ENCODE assay signal across 8 cellular contexts in the genomic region with DNA sequence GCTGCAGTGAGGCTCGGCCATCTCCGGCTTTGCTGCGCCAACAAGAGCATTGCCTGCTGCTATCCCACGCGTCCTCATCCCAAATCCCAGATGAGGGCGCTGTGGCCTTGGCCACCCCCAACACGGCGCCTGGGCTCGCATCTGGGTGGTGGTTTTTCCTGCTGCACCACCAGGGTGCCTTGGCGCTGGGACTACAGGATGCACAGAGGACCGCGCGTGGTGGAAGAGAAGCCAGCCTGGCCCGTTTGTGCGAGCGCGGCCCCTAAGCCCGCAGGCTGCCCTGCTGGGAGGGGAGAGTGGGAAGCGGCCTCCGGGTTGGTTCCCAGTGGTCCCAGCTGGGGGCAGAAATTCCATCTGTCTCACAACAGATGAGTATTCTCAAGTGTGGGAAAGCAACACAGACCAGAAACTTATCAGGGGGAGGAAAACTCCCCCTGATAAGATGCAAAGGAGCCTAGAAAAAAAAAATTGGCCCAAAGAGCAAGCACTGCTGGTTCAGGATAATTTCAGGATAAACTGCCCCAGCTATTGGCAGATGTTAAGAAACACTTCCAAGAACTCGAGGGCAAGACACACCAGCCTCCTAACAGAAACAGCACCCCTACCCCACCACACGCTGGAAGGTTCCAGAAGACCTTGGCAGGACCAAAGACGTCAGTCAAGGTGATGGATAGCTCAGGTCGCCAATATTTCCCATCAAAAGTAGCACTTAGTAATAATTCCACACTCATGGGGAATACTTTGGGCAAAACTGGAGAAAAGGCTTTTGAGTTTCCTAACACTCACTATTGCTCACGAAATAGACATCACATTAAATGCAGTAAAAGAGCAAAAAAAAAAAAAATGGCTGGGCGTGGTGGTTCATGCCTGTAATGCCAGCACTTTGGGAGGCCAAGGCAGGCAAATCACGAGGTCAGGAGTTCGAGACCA.
DNase-seq lines count a peak whose midpoint lies in the region; FAIRE-seq and TF ChIP-seq lines count a peak whose summit lies in the region.
"Had no signal": no experiment of that assay in that cellular context is flagged by ENCODE, and none has a peak within 500 bp of the region (broad histone marks: within the 10 kb centered on the region; RNA-seq: fewer than 3 reads in every experiment).

No MANE protein-coding gene starts in this region.

- H3K27me3 ChIP-seq in dorsolateral prefrontal cortex, result peaks cover 0 to 36% (median 8%) of the 10 kb centered on the region in 45 donors
- peaks cover 0 to 4% (median 0%) of the 10 kb centered on the region in 4 donors for H3K27me3 ChIP-seq in liver (ENCODE audit: control insufficient read depth in 4 of 4, insufficient read depth in 4 of 4, low read length in 3 of 4)
- no peaks in the 10 kb centered on the region for H3K27me3 ChIP-seq in transverse colon

- no peak for TF ChIP-seq EP300 in transverse colon (IDR thresholded peaks at IDR 0.05; ENCODE audit: low read depth)

- FAIRE-seq in RCC 7860 (lab: Jason Lieb, UNC), result no peak
- FAIRE-seq: TTC549 had no signal

- H3K4me3 ChIP-seq in dorsolateral prefrontal cortex (peak overlapping the region in 4 of 59 donors; percentile 5 to 36 (median 26)), liver (ENCODE audit: low read depth in 1 of 3, low read length in 3 of 3) (no peak overlapping the region), transverse colon (no peak overlapping the region)

- in situ Hi-C loops in transverse colon (cut with MboI; ENCODE audit: low pct_ligation_motif_present in 1 of 4, low pct_unique_long_range_greater_than_20kb in 1 of 4, low sequenced_read_pairs in 3 of 4), result loop anchor here (10.0 to 25.0 kb wide), 3 partner anchors 145 to 170 kb away; a partner anchor contains a TSS

- peak; percentile 84 for DNase-seq in NCI-H2171 treated with DMSO at 0.1 percent for 48 hours (lab: John Stamatoyannopoulos, UW)
- DNase-seq in dorsolateral prefrontal cortex, result peak in 8 of 10 donors; percentile 24 to 61 (median 54)
- peak; percentile 84 for DNase-seq in transverse colon
- DNase-seq in RCC 7860 (ENCODE audit: low spot score), result no peak
- no peak for DNase-seq in SIG-M5 (lab: John Stamatoyannopoulos, UW)
- DNase-seq in activated CD4-positive, alpha-beta T cell treated with anti-CD3 and anti-CD28 coated beads, Interleukin-2, amount 50 U/mL, for 1 hour, result no peak

- H3K9me3 ChIP-seq in liver (ENCODE audit: control insufficient read depth in 4 of 4, low read length in 3 of 4) (no peaks in the 10 kb centered on the region), transverse colon (no peaks in the 10 kb centered on the region)

- 26% methylated on average over 28 of the region's 28 CpGs for WGBS in liver
- 32 to 70% methylated on average over 5 to 24 of the region's 28 CpGs for WGBS in transverse colon (ENCODE audit: low coverage in 1 of 2), 2 donors

- H3K4me1 ChIP-seq in liver (ENCODE audit: control insufficient read depth in 4 of 4, insufficient read depth in 4 of 4, low read length in 3 of 4) (peaks cover 0 to 3% (median 0%) of the 10 kb centered on the region in 4 donors), transverse colon (peaks cover 0 to 15% (median 9%) of the 10 kb centered on the region in 4 donors)

- no peak for TF ChIP-seq POLR2A in transverse colon (IDR thresholded peaks at IDR 0.05)

- peak in 52 of 56 donors; percentile 17 to 62 (median 42) for TF ChIP-seq CTCF in dorsolateral prefrontal cortex (IDR thresholded peaks at IDR 0.05 in 54 of 56, conservative IDR thresholded peaks at IDR 0.05 in 2 of 56; ENCODE audit: low read depth in 1 of 56, partially characterized antibody in 56 of 56)
- TF ChIP-seq CTCF in liver (IDR thresholded peaks at IDR 0.05; ENCODE audit: low read depth, low read length, missing input control), result peak; percentile 41
- peak; percentile 60 to 90 (median 72) for TF ChIP-seq CTCF in transverse colon (IDR thresholded peaks at IDR 0.05)

- TF ChIP-seq RAD21 in liver (IDR thresholded peaks at IDR 0.05), result peak; percentile 70 to 83

- H3K27ac ChIP-seq in dorsolateral prefrontal cortex (no peak overlapping the region), liver (ENCODE audit: low read depth in 1 of 2, low read length in 2 of 2) (peak overlapping the region; percentile 39 to 73), transverse colon (peak overlapping the region in 3 of 4 donors; percentile 5 to 39 (median 23))

- no peaks in the 10 kb centered on the region for H3K36me3 ChIP-seq in liver (ENCODE audit: control insufficient read depth in 4 of 4, insufficient read depth in 3 of 4, low read depth in 1 of 4, low read length in 3 of 4)
- no peaks in the 10 kb centered on the region for H3K36me3 ChIP-seq in transverse colon

- intact Hi-C loops in dorsolateral prefrontal cortex (cut with DNase I), result loop anchor here (5.0 to 10.0 kb wide), 2 partner anchors 153 to 155 kb away; a partner anchor contains a TSS
- intact Hi-C loops in transverse colon (cut with DNase I; ENCODE audit: low total_unique reads), result no loop called here

- no peak overlapping the region for H3K9ac ChIP-seq in liver (ENCODE audit: low read depth in 1 of 2, low read length in 2 of 2)

TF ChIP-seq in liver, 16 proteins besides CTCF, POLR2A, EP300 and RAD21:
- TF ChIP-seq NR2F2 (IDR thresholded peaks at IDR 0.05) (peak; percentile 64), HNF4G (IDR thresholded peaks at IDR 0.05) (no peak), RXRA (IDR thresholded peaks at IDR 0.05) (peak in 1 of 2 donors; percentile 17)
- TF ChIP-seq, protein P1, sequence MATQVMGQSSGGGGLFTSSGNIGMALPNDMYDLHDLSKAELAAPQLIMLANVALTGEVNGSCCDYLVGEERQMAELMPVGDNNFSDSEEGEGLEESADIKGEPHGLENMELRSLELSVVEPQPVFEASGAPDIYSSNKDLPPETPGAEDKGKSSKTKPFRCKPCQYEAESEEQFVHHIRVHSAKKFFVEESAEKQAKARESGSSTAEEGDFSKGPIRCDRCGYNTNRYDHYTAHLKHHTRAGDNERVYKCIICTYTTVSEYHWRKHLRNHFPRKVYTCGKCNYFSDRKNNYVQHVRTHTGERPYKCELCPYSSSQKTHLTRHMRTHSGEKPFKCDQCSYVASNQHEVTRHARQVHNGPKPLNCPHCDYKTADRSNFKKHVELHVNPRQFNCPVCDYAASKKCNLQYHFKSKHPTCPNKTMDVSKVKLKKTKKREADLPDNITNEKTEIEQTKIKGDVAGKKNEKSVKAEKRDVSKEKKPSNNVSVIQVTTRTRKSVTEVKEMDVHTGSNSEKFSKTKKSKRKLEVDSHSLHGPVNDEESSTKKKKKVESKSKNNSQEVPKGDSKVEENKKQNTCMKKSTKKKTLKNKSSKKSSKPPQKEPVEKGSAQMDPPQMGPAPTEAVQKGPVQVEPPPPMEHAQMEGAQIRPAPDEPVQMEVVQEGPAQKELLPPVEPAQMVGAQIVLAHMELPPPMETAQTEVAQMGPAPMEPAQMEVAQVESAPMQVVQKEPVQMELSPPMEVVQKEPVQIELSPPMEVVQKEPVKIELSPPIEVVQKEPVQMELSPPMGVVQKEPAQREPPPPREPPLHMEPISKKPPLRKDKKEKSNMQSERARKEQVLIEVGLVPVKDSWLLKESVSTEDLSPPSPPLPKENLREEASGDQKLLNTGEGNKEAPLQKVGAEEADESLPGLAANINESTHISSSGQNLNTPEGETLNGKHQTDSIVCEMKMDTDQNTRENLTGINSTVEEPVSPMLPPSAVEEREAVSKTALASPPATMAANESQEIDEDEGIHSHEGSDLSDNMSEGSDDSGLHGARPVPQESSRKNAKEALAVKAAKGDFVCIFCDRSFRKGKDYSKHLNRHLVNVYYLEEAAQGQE (IDR thresholded peaks at IDR 0.05), result no peak

Comparison
In these comparisons a context has a peak if more than half of its experiments do, and no peak if none do; other contexts are left out.
1. DNase-seq: peak in NCI-H2171 treated with DMSO at 0.1 percent for 48 hours (single experiment), dorsolateral prefrontal cortex (8 of 10) and transverse colon (single experiment); none in RCC 7860 (single experiment), SIG-M5 (single experiment) and activated CD4-positive, alpha-beta T cell treated with anti-CD3 and anti-CD28 coated beads, Interleukin-2, amount 50 U/mL, for 1 hour (single experiment).
2. H3K27ac ChIP-seq: peak in liver (2 of 2) and transverse colon (3 of 4); none in dorsolateral prefrontal cortex (0 of 59).
3. Peak in every context shown above with its lines, with median percentiles within 50 percentile points of each other: CTCF ChIP-seq.